In genomic region chr3:169764164-169764452, GRCh38 we compare ENCODE assay signal across 8 cellular contexts. TPM values are rescaled to one million over a fixed set of nuclear protein-coding genes. Genes with fewer than 3 reads are reported as not detected.
DNase-seq lines count a peak whose midpoint lies in the region; ATAC-seq and TF ChIP-seq lines count a peak whose summit lies in the region.

No MANE protein-coding gene starts in this region.

- no peaks in the 10 kb centered on the region for H3K27me3 ChIP-seq in WERI-Rb-1 (ENCODE audit: insufficient read depth, low read depth, severe bottlenecking)
- H3K27me3 ChIP-seq in gastroesophageal sphincter, result no peaks in the 10 kb centered on the region

- TF ChIP-seq CTCF in WERI-Rb-1 (IDR thresholded peaks at IDR 0.05; ENCODE audit: low read depth, low read length) (no peak), gastroesophageal sphincter (IDR thresholded peaks at IDR 0.05) (no peak)

- H3K36me3 ChIP-seq in WERI-Rb-1, result peaks cover 5% of the 10 kb centered on the region
- H3K36me3 ChIP-seq in gastroesophageal sphincter, result no peaks in the 10 kb centered on the region

- TF ChIP-seq EP300 in gastroesophageal sphincter (IDR thresholded peaks at IDR 0.05), result no peak

- TF ChIP-seq POLR2A in gastroesophageal sphincter (IDR thresholded peaks at IDR 0.05), result no peak

- H3K4me1 ChIP-seq in gastroesophageal sphincter, result peaks cover 0 to 10% (median 2%) of the 10 kb centered on the region in 3 donors

- H3K27ac Mint-ChIP-seq in IgD-negative memory B cell, result peak overlapping the region; percentile 91 to 98 (median 94)

- ATAC-seq in GM21528 (IDR thresholded peaks at IDR 0.05; ENCODE audit: low FRiP score, unreplicated experiment) (peak; percentile 37), gastroesophageal sphincter (peak; percentile 57)

- H3K4me3 Mint-ChIP-seq in IgD-negative memory B cell, result peak overlapping the region; percentile 95 to 99 (median 99)

- H3K4me1 Mint-ChIP-seq in IgD-negative memory B cell, result peaks cover 13 to 21% (median 15%) of the 10 kb centered on the region in 3 donors

- H3K9me3 ChIP-seq in WERI-Rb-1 (ENCODE audit: severe bottlenecking), result peaks cover 3% of the 10 kb centered on the region
- H3K9me3 ChIP-seq in gastroesophageal sphincter, result no peaks in the 10 kb centered on the region

- H3K27ac ChIP-seq in WERI-Rb-1 (peak overlapping the region; percentile 95), gastroesophageal sphincter (peak overlapping the region; percentile 90 to 99 (median 94))

- H3K4me3 ChIP-seq in WERI-Rb-1 (ENCODE audit: low read depth, low read length) (peak overlapping the region; percentile 85), gastroesophageal sphincter (peak overlapping the region; percentile 80 to 87)

- H3K27me3 Mint-ChIP-seq in IgD-negative memory B cell, result no peaks in the 10 kb centered on the region

- WGBS in gastroesophageal sphincter (ENCODE audit: low coverage in 1 of 2), 2 donors, result 6 to 10% methylated on average over 2 to 8 of the region's 8 CpGs

- H3K9me3 Mint-ChIP-seq in IgD-negative memory B cell, result peaks cover 0 to 5% (median 0%) of the 10 kb centered on the region in 3 donors

- peaks cover 3% of the 10 kb centered on the region for H3K36me3 Mint-ChIP-seq in IgD-negative memory B cell

- peak; percentile 35 for DNase-seq in GM03348 (ENCODE audit: low spot score)
- no peak for DNase-seq in WERI-Rb-1
- peak; percentile 59 for DNase-seq in pons (ENCODE audit: low spot score)
- DNase-seq in HuH-7 (ENCODE audit: low spot score), result no peak
- no peak for DNase-seq in midbrain (lab: John Stamatoyannopoulos, UW)

RNA-seq across cellular contexts. Expression of gene TERC, which starts 0.8 kb away (rescaled TPM):
- polyA plus RNA-seq in IgD-negative memory B cell, result 0.78 TPM
- total RNA-seq in gastroesophageal sphincter, result 10 to 100 TPM; 25.5 to 97.1 (median 38.6) TPM

RNA-seq across cellular contexts. Expression of gene ACTRT3, which starts 5.3 kb away (rescaled TPM):
- polyA plus RNA-seq in IgD-negative memory B cell, result 0.20 TPM
- total RNA-seq in gastroesophageal sphincter, result 1 to 10 TPM; 1.8 to 5.1 (median 4.5) TPM

RNA-seq across cellular contexts. Expression of gene MYNN, which starts 9.1 kb away (rescaled TPM):
- polyA plus RNA-seq in IgD-negative memory B cell, result 15.2 TPM
- total RNA-seq in gastroesophageal sphincter, result 10 to 100 TPM; 13.3 to 32.8 (median 19.5) TPM

RNA-seq across cellular contexts. Expression of gene LRRIQ4, which starts 48.6 kb away (rescaled TPM):
- polyA plus RNA-seq in IgD-negative memory B cell, result not detected
- not detected for total RNA-seq in gastroesophageal sphincter

RNA-seq across cellular contexts. Expression of gene LRRC34, which starts 48.6 kb away (rescaled TPM):
- 0.60 TPM for polyA plus RNA-seq in IgD-negative memory B cell
- 1 to 10 TPM; 3.1 to 7.9 (median 5.9) TPM for total RNA-seq in gastroesophageal sphincter

Comparison
In these comparisons a context has a peak if more than half of its experiments do, and no peak if none do; other contexts are left out.
1. DNase-seq: peak in GM03348 (single experiment) and pons (single experiment); none in WERI-Rb-1 (single experiment), HuH-7 (single experiment) and midbrain (single experiment).